ENCODE assay signal across 17 cellular contexts in genomic region chr17:21194210-21194609, GRCh38. TPM values are rescaled to one million over a fixed set of nuclear protein-coding genes. Genes with fewer than 3 reads are reported as not detected.
DNase-seq lines count a peak whose midpoint lies in the region; ATAC-seq, FAIRE-seq and TF ChIP-seq lines count a peak whose summit lies in the region.
"Had no signal": no experiment of that assay in that cellular context is flagged by ENCODE, and none has a peak within 500 bp of the region (broad histone marks: within the 10 kb centered on the region; RNA-seq: fewer than 3 reads in every experiment).

No MANE protein-coding gene starts in this region.

- H4K20me1 ChIP-seq in keratinocyte (ENCODE audit: control insufficient read depth, extremely low read depth, insufficient read depth, low read length): peaks cover under 1% of the 10 kb centered on the region

- POLR2A ChIA-PET in RWPE1 (lab: Yijun Ruan, JAX; ENCODE audit: low non-redundant PET): no interaction called here

- H3K4me3 ChIP-seq in keratinocyte (ENCODE audit: control insufficient read depth in 2 of 3, extremely low read depth in 1 of 3, insufficient read depth in 2 of 3, low read depth in 1 of 3, low read length in 3 of 3) (no peak overlapping the region), subcutaneous abdominal adipose tissue (ENCODE audit: low read depth in 1 of 5, low read length in 5 of 5) (no peak overlapping the region)
- H3K4me3 ChIP-seq: coronary artery, Peyer's patch had no signal

- H3K9me3 Mint-ChIP-seq in activated T-cell treated with anti-CD3 and anti-CD28 coated beads, Interleukin-2, amount 50 U/mL, for 72 hours: no peaks in the 10 kb centered on the region
- H3K9me3 Mint-ChIP-seq: activated CD4-positive, alpha-beta memory T cell treated with anti-CD3 and anti-CD28 coated beads for 36 hours; activated naive CD4-positive, alpha-beta T cell treated with anti-CD3 and anti-CD28 coated beads, Interleukin-2, amount 50 U/mL, for 24 hours had no signal

- DNase-seq in activated T-cell treated with anti-CD3 and anti-CD28 coated beads, Interleukin-2, amount 50 U/mL, for 72 hours: no peak
- no peak for DNase-seq in activated T-cell treated with anti-CD3 and anti-CD28 coated beads, Interleukin-2, amount 50 U/mL, for 1 hour
- no peak for DNase-seq in RWPE1 (ENCODE audit: low spot score)
- no peak for DNase-seq in keratinocyte (ENCODE audit: low read depth, low spot score)
- no peak for DNase-seq in DMS114 treated with DMSO at 0.1 percent for 48 hours (lab: John Stamatoyannopoulos, UW; ENCODE audit: unreplicated experiment)
- no peak for DNase-seq in iPS-NIHi11 (ENCODE audit: low spot score)
- DNase-seq: activated CD4-positive, alpha-beta memory T cell treated with anti-CD3 and anti-CD28 coated beads for 36 hours; KG1; kidney glomerular epithelial cell; NCI-H2081 treated with DMSO at 0.1 percent for 48 hours; stimulated activated CD8-positive, alpha-beta memory T cell treated with anti-CD3 and anti-CD28 coated beads, Interleukin-4, amount 100 ng/mL, for 48 hours had no signal

- H3K27me3 ChIP-seq in keratinocyte (ENCODE audit: control insufficient read depth, extremely low read depth, insufficient read depth, low read length): no peaks in the 10 kb centered on the region
- no peaks in the 10 kb centered on the region for H3K27me3 ChIP-seq in subcutaneous abdominal adipose tissue (ENCODE audit: control insufficient read depth in 5 of 5, insufficient read depth in 4 of 5, low read length in 5 of 5)
- H3K27me3 ChIP-seq: Peyer's patch had no signal

- H3K27me3 Mint-ChIP-seq in activated T-cell treated with anti-CD3 and anti-CD28 coated beads, Interleukin-2, amount 50 U/mL, for 72 hours (ENCODE audit: low read depth): no peaks in the 10 kb centered on the region
- H3K27me3 Mint-ChIP-seq: activated CD4-positive, alpha-beta memory T cell treated with anti-CD3 and anti-CD28 coated beads for 36 hours; activated naive CD4-positive, alpha-beta T cell treated with anti-CD3 and anti-CD28 coated beads, Interleukin-2, amount 50 U/mL, for 24 hours had no signal

- peaks cover 23% of the 10 kb centered on the region for H3K4me1 ChIP-seq in keratinocyte (ENCODE audit: control insufficient read depth, extremely low read depth, insufficient read depth, low read length)
- peaks cover 0 to 46% (median 42%) of the 10 kb centered on the region in 5 donors for H3K4me1 ChIP-seq in subcutaneous abdominal adipose tissue (ENCODE audit: control insufficient read depth in 5 of 5, insufficient read depth in 5 of 5, low read length in 5 of 5)
- H3K4me1 ChIP-seq: Peyer's patch had no signal

- no peak for TF ChIP-seq CTCF in RWPE1 (conservative IDR thresholded peaks at IDR 0.05; ENCODE audit: low read depth)
- TF ChIP-seq CTCF in keratinocyte (optimal IDR thresholded peaks at IDR 0.05 in 1 of 3, IDR thresholded peaks at IDR 0.05 in 1 of 3, conservative IDR thresholded peaks at IDR 0.05 in 1 of 3; ENCODE audit: extremely low read depth in 1 of 3, insufficient read depth in 2 of 3, low read length in 3 of 3): no peak

- peaks cover 3% of the 10 kb centered on the region for H3K9me1 ChIP-seq in keratinocyte (ENCODE audit: control insufficient read depth, extremely low read depth, insufficient read depth, low read length)

- CTCF ChIA-PET in RWPE1 (lab: Yijun Ruan, JAX): interaction anchor here (0.6 kb wide), 1 partner anchor 447 kb away, joined by 3 read pairs; no protein-coding TSS in a partner anchor

- no peak overlapping the region for H3K9ac ChIP-seq in keratinocyte (ENCODE audit: control insufficient read depth, extremely low read depth, insufficient read depth, low read length)
- H3K9ac ChIP-seq in subcutaneous abdominal adipose tissue (ENCODE audit: low read length in 5 of 5): peak overlapping the region in 1 of 5 donors; percentile 2

- H3K36me3 ChIP-seq in keratinocyte (ENCODE audit: control insufficient read depth in 2 of 2, extremely low read depth in 1 of 2, insufficient read depth in 2 of 2, low read length in 2 of 2) (peaks cover 17 to 34% of the 10 kb centered on the region in 2 experiments), subcutaneous abdominal adipose tissue (ENCODE audit: control insufficient read depth in 5 of 5, insufficient read depth in 5 of 5, low read length in 5 of 5) (peaks cover 0 to 53% (median 26%) of the 10 kb centered on the region in 5 donors)

- H3K36me3 Mint-ChIP-seq in activated T-cell treated with anti-CD3 and anti-CD28 coated beads, Interleukin-2, amount 50 U/mL, for 72 hours (ENCODE audit: insufficient read depth in 2 of 2): peaks cover 2 to 15% of the 10 kb centered on the region in 2 donors

- peaks cover 15% of the 10 kb centered on the region for H3K79me2 ChIP-seq in keratinocyte (ENCODE audit: control insufficient read depth, insufficient read depth, low read length)

- FAIRE-seq in keratinocyte (lab: Jason Lieb, UNC): no peak
- FAIRE-seq: GM18507 had no signal

- H3K27ac Mint-ChIP-seq in activated T-cell treated with anti-CD3 and anti-CD28 coated beads, Interleukin-2, amount 50 U/mL, for 72 hours: peak overlapping the region; percentile 5
- H3K27ac Mint-ChIP-seq: activated CD4-positive, alpha-beta memory T cell treated with anti-CD3 and anti-CD28 coated beads for 36 hours had no signal

- H3K9me3 ChIP-seq in keratinocyte (ENCODE audit: control insufficient read depth, low read depth, low read length) (no peaks in the 10 kb centered on the region), subcutaneous abdominal adipose tissue (ENCODE audit: control insufficient read depth in 5 of 5, low read length in 5 of 5) (no peaks in the 10 kb centered on the region)
- H3K9me3 ChIP-seq: Peyer's patch had no signal

- H3K4me3 Mint-ChIP-seq in activated T-cell treated with anti-CD3 and anti-CD28 coated beads, Interleukin-2, amount 50 U/mL, for 72 hours: no peak overlapping the region
- H3K4me3 Mint-ChIP-seq: activated CD4-positive, alpha-beta memory T cell treated with anti-CD3 and anti-CD28 coated beads for 36 hours; activated naive CD4-positive, alpha-beta T cell treated with anti-CD3 and anti-CD28 coated beads, Interleukin-2, amount 50 U/mL, for 24 hours had no signal

- H3K27ac ChIP-seq in RWPE1: peak overlapping the region; percentile 17; the same call in 1 of the 2 replicates
- H3K27ac ChIP-seq in keratinocyte (ENCODE audit: control insufficient read depth, insufficient read depth, low read length): no peak overlapping the region
- peak overlapping the region; percentile 57 for H3K27ac ChIP-seq in subcutaneous abdominal adipose tissue (ENCODE audit: low read depth, low read length)

- H3K4me1 Mint-ChIP-seq in activated T-cell treated with anti-CD3 and anti-CD28 coated beads, Interleukin-2, amount 50 U/mL, for 72 hours (ENCODE audit: low read depth): peaks cover 18% of the 10 kb centered on the region

- H3K4me2 ChIP-seq in keratinocyte (ENCODE audit: control insufficient read depth, extremely low read depth, insufficient read depth, low read depth, low read length): peak overlapping the region; percentile 30

- dilution Hi-C loops in keratinocyte (cut with MboI; ENCODE audit: extremely low pct_ligation_motif_present, low sequenced_read_pairs): no loop called here

- no peak for ATAC-seq in activated T-cell treated with anti-CD3 and anti-CD28 coated beads, Interleukin-2, amount 50 U/mL, for 72 hours (replicated peaks in 1 of 2)
- no peak for ATAC-seq in GM19395 (IDR thresholded peaks at IDR 0.05; ENCODE audit: unreplicated experiment)

- no peak overlapping the region for H2AFZ ChIP-seq in keratinocyte (ENCODE audit: control insufficient read depth, low read length)

RNA-seq across cellular contexts. Expression of gene TMEM11, which starts 19.8 kb away (rescaled TPM):
- total RNA-seq in activated T-cell treated with anti-CD3 and anti-CD28 coated beads, Interleukin-2, amount 50 U/mL, for 72 hours: 10 to 100 TPM; 21.4 to 25.9 TPM
- 38.5 to 58.1 TPM (median 40.1 TPM) in 3 replicates for polyA plus RNA-seq in keratinocyte
- polyA plus RNA-seq in keratinocyte (2011; ENCODE audit: low read depth): 21.2 TPM
- polyA plus RNA-seq in keratinocyte (2011; cell fraction: cytosol; rRNA removed): 36.6 and 44.0 TPM in 2 replicates
- polyA plus RNA-seq in keratinocyte (2011; cell fraction: nucleus; rRNA removed): 26.4 and 37.1 TPM in 2 replicates
- 26.6 and 27.2 TPM in 2 replicates for polyA plus RNA-seq in keratinocyte (2012; ENCODE audit: low replicate concordance)
- 20.8 to 45.3 TPM (median 30.9 TPM) in 3 replicates for polyA minus RNA-seq in keratinocyte
- polyA minus RNA-seq in keratinocyte (2011; cell fraction: cytosol; rRNA and poly(A)+ RNA removed): 49.5 TPM
- polyA minus RNA-seq in keratinocyte (2011; cell fraction: nucleus; rRNA and poly(A)+ RNA removed): 9.8 and 11.9 TPM in 2 replicates

RNA-seq across cellular contexts. Expression of gene NATD1, which starts 59.0 kb away (rescaled TPM):
- 1 to 10 TPM; 7.4 to 8.8 TPM for total RNA-seq in activated T-cell treated with anti-CD3 and anti-CD28 coated beads, Interleukin-2, amount 50 U/mL, for 72 hours
- 1.5 to 3.3 TPM (median 3.1 TPM) in 3 replicates for polyA plus RNA-seq in keratinocyte
- polyA plus RNA-seq in keratinocyte (2011; ENCODE audit: low read depth): 0.77 TPM
- 3.7 and 5.3 TPM in 2 replicates for polyA plus RNA-seq in keratinocyte (2011; cell fraction: cytosol; rRNA removed)
- polyA plus RNA-seq in keratinocyte (2011; cell fraction: nucleus; rRNA removed): 4.3 and 5.8 TPM in 2 replicates
- polyA plus RNA-seq in keratinocyte (2012; ENCODE audit: low replicate concordance): 3.6 and 4.2 TPM in 2 replicates
- 2.1 to 6.0 TPM (median 4.2 TPM) in 3 replicates for polyA minus RNA-seq in keratinocyte
- 5.2 TPM for polyA minus RNA-seq in keratinocyte (2011; cell fraction: cytosol; rRNA and poly(A)+ RNA removed)
- polyA minus RNA-seq in keratinocyte (2011; cell fraction: nucleus; rRNA and poly(A)+ RNA removed): 3.5 and 4.3 TPM in 2 replicates
